12 cellular contexts compared by ENCODE assay signal in the genomic region with DNA sequence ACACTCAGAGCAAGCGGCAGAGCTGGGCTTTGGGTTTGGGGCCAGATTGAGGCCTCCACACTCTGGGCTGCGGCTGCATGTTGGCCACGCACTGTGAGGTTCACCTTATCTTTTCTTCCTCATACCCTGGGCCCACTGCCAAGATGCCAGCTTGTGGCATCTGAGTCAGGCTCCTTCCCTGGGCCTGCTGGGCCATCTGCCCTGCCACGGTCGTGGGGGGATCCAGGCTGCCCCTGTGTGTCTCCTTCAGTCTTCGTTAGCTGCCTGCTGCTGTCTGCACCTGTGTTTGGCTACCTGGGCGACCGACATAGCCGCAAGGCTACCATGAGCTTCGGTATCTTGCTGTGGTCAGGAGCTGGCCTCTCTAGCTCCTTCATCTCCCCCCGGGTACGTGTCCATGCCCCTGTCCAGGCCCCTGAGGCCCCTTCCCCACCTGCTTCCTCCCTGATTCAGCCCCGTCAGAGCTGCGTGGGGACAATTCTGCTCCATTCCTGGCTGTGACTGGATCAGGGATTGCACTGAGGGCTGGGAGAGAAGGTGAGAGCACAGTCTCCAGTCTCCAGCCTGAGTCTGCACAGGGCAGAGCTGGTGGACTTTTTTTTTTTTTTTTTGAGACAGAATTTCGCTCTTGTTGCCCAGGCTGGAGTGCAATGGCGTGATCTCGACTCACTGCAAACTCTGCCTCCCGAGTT. TPM values are rescaled to one million over a fixed set of nuclear protein-coding genes. Genes with fewer than 3 reads are reported as not detected.
DNase-seq lines count a peak whose midpoint lies in the region; ATAC-seq and TF ChIP-seq lines count a peak whose summit lies in the region.
"Had no signal": no experiment of that assay in that cellular context is flagged by ENCODE, and none has a peak within 500 bp of the region (broad histone marks: within the 10 kb centered on the region; RNA-seq: fewer than 3 reads in every experiment).

No MANE protein-coding gene starts in this region.

- H4K20me1 ChIP-seq in smooth muscle cell (ENCODE audit: low read depth): no peaks in the 10 kb centered on the region

- H3K36me3 ChIP-seq in mucosa of descending colon (ENCODE audit: low read depth) (no peaks in the 10 kb centered on the region), smooth muscle cell (ENCODE audit: low read depth) (no peaks in the 10 kb centered on the region), vagina (no peaks in the 10 kb centered on the region)

- H3K9ac ChIP-seq in smooth muscle cell (ENCODE audit: low read depth): no peak overlapping the region

- POLR2A ChIA-PET in MCF 10A (lab: Yijun Ruan, JAX): no interaction called here

- no peaks in the 10 kb centered on the region for H3K27me3 ChIP-seq in smooth muscle cell (ENCODE audit: low read depth)
- H3K27me3 ChIP-seq in vagina: no peaks in the 10 kb centered on the region
- H3K27me3 ChIP-seq: hepatocyte had no signal

- H3K27me3 Mint-ChIP-seq in CD14-positive monocyte (ENCODE audit: low read depth in 3 of 3) (no peaks in the 10 kb centered on the region), MCF 10A (ENCODE audit: insufficient read depth, unreplicated experiment) (peaks cover 15% of the 10 kb centered on the region)

- no peak for TF ChIP-seq CTCF in CD14-positive monocyte (IDR thresholded peaks at IDR 0.05)
- no peak for TF ChIP-seq CTCF in MCF 10A (IDR thresholded peaks at IDR 0.05; ENCODE audit: unreplicated experiment)
- TF ChIP-seq CTCF in mucosa of descending colon (IDR thresholded peaks at IDR 0.05): no peak
- TF ChIP-seq CTCF in smooth muscle cell (IDR thresholded peaks at IDR 0.05; ENCODE audit: borderline replicate concordance, insufficient read depth, poor library complexity, severe bottlenecking): no peak
- TF ChIP-seq CTCF in vagina (IDR thresholded peaks at IDR 0.05): no peak

- H3F3A ChIP-seq in smooth muscle cell (ENCODE audit: low read depth): no peaks in the 10 kb centered on the region

- 92% methylated on average over 18 of the region's 18 CpGs for WGBS in smooth muscle cell (ENCODE audit: low lambda C conversion rate)

- H3K27ac ChIP-seq in smooth muscle cell (ENCODE audit: low read depth) (no peak overlapping the region), vagina (no peak overlapping the region)
- H3K27ac ChIP-seq: hepatocyte had no signal

- H3K4me1 ChIP-seq in mucosa of descending colon (ENCODE audit: low read depth): peaks cover 4% of the 10 kb centered on the region
- H3K4me1 ChIP-seq in smooth muscle cell (ENCODE audit: low read depth): no peaks in the 10 kb centered on the region
- peaks cover 6% of the 10 kb centered on the region for H3K4me1 ChIP-seq in vagina

- no peaks in the 10 kb centered on the region for H3K9me3 Mint-ChIP-seq in CD14-positive monocyte
- H3K9me3 Mint-ChIP-seq in MCF 10A (ENCODE audit: unreplicated experiment): no peaks in the 10 kb centered on the region
- H3K9me3 Mint-ChIP-seq: natural killer cell treated with Interleukin-12 subunit alpha and Interleukin-12 subunit beta and Interleukin-15 and Interleukin-18, amount 100 ng/mL, for 72 hours had no signal

- CTCF ChIA-PET in MCF 10A (lab: Yijun Ruan, JAX): interaction anchor here (0.7 to 1.6 kb wide), 2 partner anchors 180 to 197 kb away, joined by 3 to 4 read pairs; no protein-coding TSS in a partner anchor

- H3K4me3 Mint-ChIP-seq in CD14-positive monocyte: peak overlapping the region in 1 of 2 donors; percentile 16
- H3K4me3 Mint-ChIP-seq in MCF 10A (ENCODE audit: unreplicated experiment): no peak overlapping the region
- H3K4me3 Mint-ChIP-seq: natural killer cell treated with Interleukin-12 subunit alpha and Interleukin-12 subunit beta and Interleukin-15 and Interleukin-18, amount 100 ng/mL, for 72 hours had no signal

- no TSS peak for BruUV-seq in MCF 10A (replicated peaks; lab: Mats Ljungman, UMichigan)

- DNase-seq in CD14-positive monocyte (ENCODE audit: low spot score) (peak; percentile 62), NCI-H1694 (lab: John Stamatoyannopoulos, UW) (peak; percentile 92), MCF 10A (ENCODE audit: unreplicated experiment) (peak; percentile 51), mucosa of descending colon (peak; percentile 78 to 84 (median 79)), NOMO-1 (lab: John Stamatoyannopoulos, UW; ENCODE audit: unreplicated experiment in 2 of 2) (no peak), smooth muscle cell (lab: John Stamatoyannopoulos, UW; ENCODE audit: unreplicated experiment) (no peak), vagina (ENCODE audit: extremely low spot score in 2 of 2) (no peak)
- no peak for DNase-seq in stimulated activated CD4-positive, alpha-beta T cell treated with anti-CD3 and anti-CD28 coated beads, Interleukin-15, amount 100 ng/mL, for 24 hours
- DNase-seq: activated T-cell treated with anti-CD3 and anti-CD28 coated beads for 4 hours, NCI-H1105 treated with DMSO at 0.1 percent for 48 hours had no signal

- no peaks in the 10 kb centered on the region for H3K79me2 ChIP-seq in smooth muscle cell (ENCODE audit: low read depth)
- H3K79me2 ChIP-seq: hepatocyte had no signal

- peak; percentile 94 for ATAC-seq in mucosa of descending colon

- H3K9me3 ChIP-seq in mucosa of descending colon (no peaks in the 10 kb centered on the region), smooth muscle cell (replicated peaks; ENCODE audit: low read depth) (no peaks in the 10 kb centered on the region), vagina (no peaks in the 10 kb centered on the region)

- H3K27ac Mint-ChIP-seq in CD14-positive monocyte (peak overlapping the region in 3 of 7 donors; percentile 26 to 75 (median 38)), MCF 10A (ENCODE audit: low read depth, unreplicated experiment) (no peak overlapping the region)

- TF ChIP-seq POLR2A in vagina (IDR thresholded peaks at IDR 0.05): no peak

- H3K36me3 Mint-ChIP-seq in CD14-positive monocyte (peaks cover 33 to 36% of the 10 kb centered on the region in 2 donors), MCF 10A (ENCODE audit: insufficient read depth, unreplicated experiment) (no peaks in the 10 kb centered on the region)
- H3K36me3 Mint-ChIP-seq: natural killer cell treated with Interleukin-12 subunit alpha and Interleukin-12 subunit beta and Interleukin-15 and Interleukin-18, amount 100 ng/mL, for 72 hours had no signal

- H3K4me3 ChIP-seq in mucosa of descending colon: no peak overlapping the region
- no peak overlapping the region for H3K4me3 ChIP-seq in smooth muscle cell
- H3K4me3 ChIP-seq in vagina: no peak overlapping the region
- H3K4me3 ChIP-seq: hepatocyte had no signal

- no peak overlapping the region for H3K4me2 ChIP-seq in smooth muscle cell
- H3K4me2 ChIP-seq: hepatocyte had no signal

- H3K4me1 Mint-ChIP-seq in CD14-positive monocyte (peaks cover 25% of the 10 kb centered on the region), MCF 10A (ENCODE audit: insufficient read depth, unreplicated experiment) (peaks cover 8% of the 10 kb centered on the region)

- no peak overlapping the region for H2AFZ ChIP-seq in smooth muscle cell (ENCODE audit: low read depth)
- H2AFZ ChIP-seq: hepatocyte had no signal

- intact Hi-C loops in CD14-positive monocyte (cut with micrococcal nuclease) (no loop called here), MCF 10A (cut with micrococcal nuclease) (no loop called here), mucosa of descending colon (cut with DNase I, micrococcal nuclease) (no loop called here), vagina (cut with DNase I) (no loop called here)

RNA-seq across cellular contexts. Expression of a gene that starts 11.2 kb away (rescaled TPM):
- polyA plus RNA-seq in CD14-positive monocyte (1 to 10 TPM; 2.3 to 4.5 TPM), smooth muscle cell (1.1 TPM in 1 of 2 replicates, not detected in the other)
- total RNA-seq in MCF 10A (2022) (not detected in 2 replicates), mucosa of descending colon (under 1 TPM in 2 of 3 donors, not detected in 1; 0.38 to 0.72 TPM), smooth muscle cell (0.09 TPM in 1 of 2 replicates, not detected in the other), vagina (not detected)

RNA-seq across cellular contexts. Expression of a gene that starts 53.8 kb away (rescaled TPM):
- polyA plus RNA-seq in CD14-positive monocyte: under 1 TPM in 1 of 2 donors, not detected in 1; 0.33 TPM
- not detected in 2 replicates for total RNA-seq in MCF 10A (2022)
- total RNA-seq in mucosa of descending colon: 10 to 100 TPM in 2 of 3 donors, 1 to 10 TPM in 1; 9.2 to 24.5 (median 11.0) TPM
- 15.9 and 16.5 TPM in 2 replicates for total RNA-seq in smooth muscle cell
- polyA plus RNA-seq in smooth muscle cell: 5.1 and 44.1 TPM in 2 replicates
- total RNA-seq in vagina: 79.3 TPM
- total RNA-seq: natural killer cell treated with Interleukin-12 subunit alpha and Interleukin-12 subunit beta and Interleukin-15 and Interleukin-18, amount 100 ng/mL, for 72 hours had no signal

Comparison
In these comparisons a context has a peak if more than half of its experiments do, and no peak if none do; other contexts are left out.
1. DNase-seq: peak in CD14-positive monocyte (single experiment), NCI-H1694 (single experiment), MCF 10A (single experiment) and mucosa of descending colon (3 of 3); none in NOMO-1 (0 of 2), smooth muscle cell (single experiment), vagina (0 of 2) and stimulated activated CD4-positive, alpha-beta T cell treated with anti-CD3 and anti-CD28 coated beads, Interleukin-15, amount 100 ng/mL, for 24 hours (single experiment).
2. RNA of a gene that starts 53.8 kb away (total RNA-seq): 79.3 TPM in vagina (single experiment), 15.9 to 16.5 TPM in smooth muscle cell and 9.2 to 24.5 TPM in mucosa of descending colon; not detected in MCF 10A; every median in the first group is over 10 times any median in the second.